8 cellular contexts compared by ENCODE assay signal in the genomic region with DNA sequence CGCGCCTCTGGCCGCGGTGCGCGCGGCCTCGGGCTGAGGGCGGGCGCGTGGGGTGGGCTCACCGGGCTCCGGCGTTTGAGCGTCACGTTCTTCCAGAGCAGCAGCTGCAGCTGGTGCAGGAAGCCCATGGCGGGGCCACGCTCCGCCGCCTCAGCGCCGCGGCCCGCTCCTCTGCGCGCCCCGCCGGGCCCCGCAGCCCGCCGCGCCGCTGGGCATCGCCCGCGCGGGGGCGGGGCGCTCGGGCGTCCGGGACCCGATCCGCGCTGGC. TPM values are rescaled to one million over a fixed set of nuclear protein-coding genes. Genes with fewer than 3 reads are reported as not detected.
DNase-seq lines count a peak whose midpoint lies in the region; ATAC-seq and TF ChIP-seq lines count a peak whose summit lies in the region.

A gene with protein sequence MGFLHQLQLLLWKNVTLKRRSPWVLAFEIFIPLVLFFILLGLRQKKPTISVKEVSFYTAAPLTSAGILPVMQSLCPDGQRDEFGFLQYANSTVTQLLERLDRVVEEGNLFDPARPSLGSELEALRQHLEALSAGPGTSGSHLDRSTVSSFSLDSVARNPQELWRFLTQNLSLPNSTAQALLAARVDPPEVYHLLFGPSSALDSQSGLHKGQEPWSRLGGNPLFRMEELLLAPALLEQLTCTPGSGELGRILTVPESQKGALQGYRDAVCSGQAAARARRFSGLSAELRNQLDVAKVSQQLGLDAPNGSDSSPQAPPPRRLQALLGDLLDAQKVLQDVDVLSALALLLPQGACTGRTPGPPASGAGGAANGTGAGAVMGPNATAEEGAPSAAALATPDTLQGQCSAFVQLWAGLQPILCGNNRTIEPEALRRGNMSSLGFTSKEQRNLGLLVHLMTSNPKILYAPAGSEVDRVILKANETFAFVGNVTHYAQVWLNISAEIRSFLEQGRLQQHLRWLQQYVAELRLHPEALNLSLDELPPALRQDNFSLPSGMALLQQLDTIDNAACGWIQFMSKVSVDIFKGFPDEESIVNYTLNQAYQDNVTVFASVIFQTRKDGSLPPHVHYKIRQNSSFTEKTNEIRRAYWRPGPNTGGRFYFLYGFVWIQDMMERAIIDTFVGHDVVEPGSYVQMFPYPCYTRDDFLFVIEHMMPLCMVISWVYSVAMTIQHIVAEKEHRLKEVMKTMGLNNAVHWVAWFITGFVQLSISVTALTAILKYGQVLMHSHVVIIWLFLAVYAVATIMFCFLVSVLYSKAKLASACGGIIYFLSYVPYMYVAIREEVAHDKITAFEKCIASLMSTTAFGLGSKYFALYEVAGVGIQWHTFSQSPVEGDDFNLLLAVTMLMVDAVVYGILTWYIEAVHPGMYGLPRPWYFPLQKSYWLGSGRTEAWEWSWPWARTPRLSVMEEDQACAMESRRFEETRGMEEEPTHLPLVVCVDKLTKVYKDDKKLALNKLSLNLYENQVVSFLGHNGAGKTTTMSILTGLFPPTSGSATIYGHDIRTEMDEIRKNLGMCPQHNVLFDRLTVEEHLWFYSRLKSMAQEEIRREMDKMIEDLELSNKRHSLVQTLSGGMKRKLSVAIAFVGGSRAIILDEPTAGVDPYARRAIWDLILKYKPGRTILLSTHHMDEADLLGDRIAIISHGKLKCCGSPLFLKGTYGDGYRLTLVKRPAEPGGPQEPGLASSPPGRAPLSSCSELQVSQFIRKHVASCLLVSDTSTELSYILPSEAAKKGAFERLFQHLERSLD (N-terminal part only) (minus strand): TSS at position 225 of the 268 bp plus-strand sequence. CDS start 97 bp downstream, at position 128.

- H3K36me3 Mint-ChIP-seq in IgD-negative memory B cell = no peaks in the 10 kb centered on the region

- H3K27me3 Mint-ChIP-seq in IgD-negative memory B cell = no peaks in the 10 kb centered on the region

- in situ Hi-C loops in GM13976 (cut with MboI; ENCODE audit: low sequenced_read_pairs, unreplicated experiment) = no loop called here

- H3K27me3 ChIP-seq in lower lobe of right lung (ENCODE audit: low read depth) (no peaks in the 10 kb centered on the region), tibial artery (no peaks in the 10 kb centered on the region)

- H3K4me3 ChIP-seq in cardiac fibroblast (replicated peaks in 1 of 2; ENCODE audit: low read depth in 2 of 2, low read length in 2 of 2) (peak within 1 kb of the TSS; percentile 49 to 53), lower lobe of right lung (peak within 1 kb of the TSS; percentile 68), tibial artery (peak within 1 kb of the TSS; percentile 57 to 60)

- H3K4me1 Mint-ChIP-seq in IgD-negative memory B cell = peaks cover 21 to 31% (median 25%) of the 10 kb centered on the region in 3 donors

- no peaks in the 10 kb centered on the region for H3K36me3 ChIP-seq in lower lobe of right lung
- H3K36me3 ChIP-seq in tibial artery = no peaks in the 10 kb centered on the region

- H3K9me3 Mint-ChIP-seq in IgD-negative memory B cell = no peaks in the 10 kb centered on the region

- H3K27ac ChIP-seq in lower lobe of right lung (peak within 1 kb of the TSS; percentile 64), tibial artery (peak within 1 kb of the TSS; percentile 46 to 73)

- ATAC-seq in lower lobe of right lung = no peak

- peaks cover 62% of the 10 kb centered on the region for H3K4me1 ChIP-seq in lower lobe of right lung
- peaks cover 0 to 38% (median 28%) of the 10 kb centered on the region in 4 donors for H3K4me1 ChIP-seq in tibial artery

- H3K9me3 ChIP-seq in lower lobe of right lung (no peaks in the 10 kb centered on the region), tibial artery (no peaks in the 10 kb centered on the region)

- H3K27ac Mint-ChIP-seq in IgD-negative memory B cell = peak within 1 kb of the TSS; percentile 81 to 96 (median 94)

- H3K4me3 Mint-ChIP-seq in IgD-negative memory B cell = peak within 1 kb of the TSS; percentile 80 to 97 (median 92)

- DNase-seq in A172 (ENCODE audit: low spot score) (no peak), cardiac fibroblast (ENCODE audit: low read depth in 2 of 2) (no peak), lower lobe of right lung (no peak), tibial artery (no peak), NCI-H1436 treated with DMSO at 0.1 percent for 48 hours (lab: John Stamatoyannopoulos, UW) (no peak), GDM1 (lab: John Stamatoyannopoulos, UW) (no peak), GM13976 (ENCODE audit: low spot score) (no peak)

- intact Hi-C loops in lower lobe of right lung (cut with DNase I) = no loop called here
- intact Hi-C loops in tibial artery (cut with DNase I; ENCODE audit: low total_unique reads) = loop anchor here (5.0 kb wide), 2 partner anchors 76 to 186 kb away; a partner anchor contains a TSS

- TF ChIP-seq CTCF in cardiac fibroblast (IDR thresholded peaks at IDR 0.05; ENCODE audit: low read depth, low read length) = no peak
- TF ChIP-seq CTCF in lower lobe of right lung (IDR thresholded peaks at IDR 0.05) = no peak
- no peak for TF ChIP-seq CTCF in tibial artery (IDR thresholded peaks at IDR 0.05)
- TF ChIP-seq CTCF in GM13976 (IDR thresholded peaks at IDR 0.05; ENCODE audit: borderline replicate concordance, control extremely low read depth, extremely low read depth, insufficient read depth, missing control alignments) = no peak

RNA-seq across cellular contexts. Expression of the gene that starts here (rescaled TPM):
- 32.3 and 33.5 TPM in 2 replicates for total RNA-seq in A172 (2014; rRNA removed; shearing (Covaris generic))
- 3.9 TPM for polyA plus RNA-seq in IgD-negative memory B cell
- 45.0 TPM for total RNA-seq in lower lobe of right lung
